Comparison of ENCODE assay signal across 19 cellular contexts in genomic region chr3:67044955-67045354, GRCh38. TPM values are rescaled to one million over a fixed set of nuclear protein-coding genes. Genes with fewer than 3 reads are reported as not detected.
A peak's percentile ranks its signal among the peaks of the same experiment; 100 is the strongest.
DNase-seq lines count a peak whose midpoint lies in the region; ATAC-seq and TF ChIP-seq lines count a peak whose summit lies in the region.
"Had no signal": no experiment of that assay in that cellular context is flagged by ENCODE, and none has a peak within 500 bp of the region (broad histone marks: within the 10 kb centered on the region; RNA-seq: fewer than 3 reads in every experiment).

No MANE protein-coding gene starts in this region.

- H4K20me1 ChIP-seq in GM23338 (replicated peaks; ENCODE audit: insufficient read depth) (no peaks in the 10 kb centered on the region), SU-DHL-6 (ENCODE audit: low read depth, low read length) (no peaks in the 10 kb centered on the region)
- H4K20me1 ChIP-seq: BLaER1 treated with 17β-estradiol and CSF1 and Interleukin-3, amounts not matched to agents 10 nM and 100 nM had no signal

- no peaks in the 10 kb centered on the region for H3K79me2 ChIP-seq in GM23338 (replicated peaks; ENCODE audit: insufficient read depth)
- H3K79me2 ChIP-seq in SU-DHL-6 (ENCODE audit: insufficient read depth, low read length): no peaks in the 10 kb centered on the region

- H3K4me2 ChIP-seq in GM23338: no peak overlapping the region
- peak overlapping the region; percentile 100 for H3K4me2 ChIP-seq in SU-DHL-6 (ENCODE audit: low read depth, low read length, poor library complexity, severe bottlenecking)
- H3K4me2 ChIP-seq: BLaER1 treated with 17β-estradiol and CSF1 and Interleukin-3, amounts not matched to agents 10 nM and 100 nM had no signal

- H3K27ac Mint-ChIP-seq in GM23338 (no peak overlapping the region), natural killer cell (no peak overlapping the region)
- peak overlapping the region; percentile 46 for H3K27ac Mint-ChIP-seq in stimulated activated memory B cell treated with anti-CD40 and anti-IgM and Interleukin-4, amounts not matched to agents 10 μg/mL and 1 μg/mL and 100 μg/mL, for 72 hours

- H3K36me3 Mint-ChIP-seq in GM23338 (ENCODE audit: low read depth) (no peaks in the 10 kb centered on the region; the same call in 1 of the 3 replicates), natural killer cell (peaks cover 2% of the 10 kb centered on the region)
- peaks cover 9% of the 10 kb centered on the region for H3K36me3 Mint-ChIP-seq in stimulated activated memory B cell treated with anti-CD40 and anti-IgM and Interleukin-4, amounts not matched to agents 10 μg/mL and 1 μg/mL and 100 μg/mL, for 72 hours

- H3K9me2 ChIP-seq in GM23338 (ENCODE audit: insufficient read depth) (0 out of 2 replicates have a peak, but pooled peaks cover 5% of the 10 kb centered on the region), SU-DHL-6 (replicated peaks; ENCODE audit: insufficient read depth, low read length) (no peaks in the 10 kb centered on the region)

- H3K9me3 Mint-ChIP-seq in GM23338 (no peaks in the 10 kb centered on the region; the same call in 2 of the 3 replicates), natural killer cell (no peaks in the 10 kb centered on the region)
- H3K9me3 Mint-ChIP-seq in stimulated activated memory B cell treated with anti-CD40 and anti-IgM and Interleukin-4, amounts not matched to agents 10 μg/mL and 1 μg/mL and 100 μg/mL, for 72 hours: peaks cover 4% of the 10 kb centered on the region

- H3K4me3 Mint-ChIP-seq in GM23338 (no peak overlapping the region), natural killer cell (no peak overlapping the region)
- H3K4me3 Mint-ChIP-seq in stimulated activated memory B cell treated with anti-CD40 and anti-IgM and Interleukin-4, amounts not matched to agents 10 μg/mL and 1 μg/mL and 100 μg/mL, for 72 hours: no peak overlapping the region

- TF ChIP-seq CTCF in GM23338 (conservative IDR thresholded peaks at IDR 0.05; ENCODE audit: low read depth in 2 of 2) (no peak), SU-DHL-6 (IDR thresholded peaks at IDR 0.05; ENCODE audit: insufficient read depth, low read length, poor library complexity, severe bottlenecking) (no peak), natural killer cell (IDR thresholded peaks at IDR 0.05) (no peak), omental fat pad (IDR thresholded peaks at IDR 0.05) (no peak)

- intact Hi-C loops in natural killer cell (cut with micrococcal nuclease): no loop called here

- H2AFZ ChIP-seq in GM23338 (no peak overlapping the region), SU-DHL-6 (ENCODE audit: low read depth, low read length, severe bottlenecking) (no peak overlapping the region)

- H3K4me3 ChIP-seq in GM23338 (no peak overlapping the region), SU-DHL-6 (ENCODE audit: insufficient read depth, low read length, poor library complexity, severe bottlenecking) (peak overlapping the region; percentile 48)
- H3K4me3 ChIP-seq: BLaER1 treated with 17β-estradiol and CSF1 and Interleukin-3, amounts not matched to agents 10 nM and 100 nM had no signal

- H3K27me3 Mint-ChIP-seq in GM23338 (ENCODE audit: insufficient read depth, low read depth, poor library complexity) (peaks cover 5% of the 10 kb centered on the region), natural killer cell (ENCODE audit: low read depth in 2 of 2) (peaks cover 3 to 5% of the 10 kb centered on the region in 2 donors)
- no peaks in the 10 kb centered on the region for H3K27me3 Mint-ChIP-seq in stimulated activated memory B cell treated with anti-CD40 and anti-IgM and Interleukin-4, amounts not matched to agents 10 μg/mL and 1 μg/mL and 100 μg/mL, for 72 hours

- H3K9ac ChIP-seq in SU-DHL-6 (ENCODE audit: low read length): peak overlapping the region; percentile 60
- H3K9ac ChIP-seq: BLaER1 treated with 17β-estradiol and CSF1 and Interleukin-3, amounts not matched to agents 10 nM and 100 nM had no signal

- H3F3A ChIP-seq in GM23338 (replicated peaks; ENCODE audit: low read depth): no peaks in the 10 kb centered on the region
- H3F3A ChIP-seq in SU-DHL-6 (ENCODE audit: insufficient read depth): peaks cover 61% of the 10 kb centered on the region

- H3K4me1 Mint-ChIP-seq in GM23338 (peaks cover 13% of the 10 kb centered on the region; the same call in 2 of the 3 replicates), natural killer cell (peaks cover 0 to 7% of the 10 kb centered on the region in 2 donors)
- H3K4me1 Mint-ChIP-seq in stimulated activated memory B cell treated with anti-CD40 and anti-IgM and Interleukin-4, amounts not matched to agents 10 μg/mL and 1 μg/mL and 100 μg/mL, for 72 hours: peaks cover 26% of the 10 kb centered on the region

- H3K27ac ChIP-seq in GM23338 (ENCODE audit: low read depth) (no peak overlapping the region), SU-DHL-6 (ENCODE audit: low read depth, low read length) (peak overlapping the region; percentile 98)
- H3K27ac ChIP-seq: BLaER1 treated with 17β-estradiol and CSF1 and Interleukin-3, amounts not matched to agents 10 nM and 100 nM; HL-60 had no signal

- H3K36me3 ChIP-seq in GM23338 (ENCODE audit: insufficient read depth) (no peaks in the 10 kb centered on the region; the same call in 1 of the 2 replicates), SU-DHL-6 (ENCODE audit: low read length) (no peaks in the 10 kb centered on the region)
- H3K36me3 ChIP-seq: BLaER1 treated with 17β-estradiol and CSF1 and Interleukin-3, amounts not matched to agents 10 nM and 100 nM had no signal

- no peaks in the 10 kb centered on the region for H3K4me1 ChIP-seq in GM23338 (ENCODE audit: insufficient read depth)

- H3K9me3 ChIP-seq in SU-DHL-6 (ENCODE audit: insufficient read depth, low read length): no peaks in the 10 kb centered on the region; the same call in 1 of the 2 replicates

- ATAC-seq in GM23338 (peak; percentile 56), HG03280 (IDR thresholded peaks at IDR 0.05; ENCODE audit: unreplicated experiment) (no peak), natural killer cell (no peak), omental fat pad (ENCODE audit: low FRiP score) (no peak)
- no peak for ATAC-seq in stimulated activated memory B cell treated with anti-CD40 and anti-IgM and Interleukin-4, amounts not matched to agents 10 μg/mL and 1 μg/mL and 100 μg/mL, for 72 hours
- ATAC-seq: HCT116 had no signal

- DNase-seq in GM23338 (ENCODE audit: low spot score): peak; percentile 46
- peak; percentile 4 for DNase-seq in iris pigment epithelial cell (ENCODE audit: low read depth)
- no peak for DNase-seq in natural killer cell
- no peak for DNase-seq in central memory CD4-positive, alpha-beta T cell
- DNase-seq in omental fat pad (ENCODE audit: low spot score): no peak
- DNase-seq: DMS 273 treated with DMSO at 0.1 percent for 48 hours, KBM-7, MM.1S, NCI-H1105 treated with DMSO at 0.1 percent for 48 hours, NCI-H187, OCI-M1, RPMI8226, SW 1271 had no signal

- no peaks in the 10 kb centered on the region for H3K27me3 ChIP-seq in GM23338 (ENCODE audit: insufficient read depth)
- no peaks in the 10 kb centered on the region for H3K27me3 ChIP-seq in SU-DHL-6 (ENCODE audit: low read length)
- H3K27me3 ChIP-seq: BLaER1 treated with 17β-estradiol and CSF1 and Interleukin-3, amounts not matched to agents 10 nM and 100 nM had no signal

RNA-seq across cellular contexts. Expression of gene KBTBD8, which starts 46.8 kb away (rescaled TPM):
- total RNA-seq in GM23338 (2014; rRNA removed; shearing (Covaris generic)): 19.9 and 20.2 TPM in 2 replicates
- polyA plus RNA-seq in GM23338 (2016; fragmentation: Nextera tagmentation; extraction: Ambion mirVana): 3.0 and 3.5 TPM in 2 replicates
- total RNA-seq in natural killer cell (10 to 100 TPM in 2 of 3 donors, 1 to 10 TPM in 1; 8.6 to 11.8 (median 10.8) TPM), omental fat pad (1 to 10 TPM in 3 of 4 donors, under 1 TPM in 1; 0.84 to 3.1 (median 1.6) TPM)

Comparison
In these comparisons a context has a peak if more than half of its experiments do, and no peak if none do; other contexts are left out.
1. DNase-seq: peak in GM23338 (single experiment) and iris pigment epithelial cell (single experiment); none in natural killer cell (single experiment), central memory CD4-positive, alpha-beta T cell (single experiment) and omental fat pad (single experiment).